In genomic region chr12:58086930-58087329, GRCh38 we compare ENCODE assay signal across 18 cellular contexts.
"Had no signal": no experiment of that assay in that cellular context is flagged by ENCODE, and none has a peak within 500 bp of the region (broad histone marks: within the 10 kb centered on the region; RNA-seq: fewer than 3 reads in every experiment).

No MANE protein-coding gene starts in this region.

- ATAC-seq: esophagus mucosa; gastroesophageal sphincter; naive thymus-derived CD4-positive, alpha-beta T cell; stimulated activated effector memory CD8-positive, alpha-beta T cell treated with anti-CD3 and anti-CD28 coated beads, Interleukin-12 subunit alpha, Interleukin-12 subunit beta, amount 100 ng/mL, for 72 hours; stimulated activated naive CD8-positive, alpha-beta T cell treated with anti-CD3 and anti-CD28 coated beads, Interleukin-15, Interleukin-2, amounts not matched to agents 100 U/mL and 50 U/mL, for 24 hours had no signal

- H3K4me3 Mint-ChIP-seq: immature natural killer cell; naive thymus-derived CD4-positive, alpha-beta T cell; stimulated activated effector memory CD8-positive, alpha-beta T cell treated with anti-CD3 and anti-CD28 coated beads, Interleukin-12 subunit alpha, Interleukin-12 subunit beta, amount 100 ng/mL, for 72 hours had no signal

- H3K4me2 ChIP-seq: smooth muscle cell had no signal

- H3K36me3 ChIP-seq: gastroesophageal sphincter, ovary, suprapubic skin, thyroid gland, upper lobe of left lung, uterus had no signal

- H3K4me1 ChIP-seq: suprapubic skin, thyroid gland, upper lobe of left lung, uterus had no signal

- H3K36me3 Mint-ChIP-seq: immature natural killer cell; naive thymus-derived CD4-positive, alpha-beta T cell; stimulated activated effector memory CD8-positive, alpha-beta T cell treated with anti-CD3 and anti-CD28 coated beads, Interleukin-12 subunit alpha, Interleukin-12 subunit beta, amount 100 ng/mL, for 72 hours had no signal

- H3K27me3 ChIP-seq: gastroesophageal sphincter, ovary, suprapubic skin, thyroid gland, upper lobe of left lung, uterus had no signal

- H3K9me3 ChIP-seq: gastroesophageal sphincter, ovary, suprapubic skin, thyroid gland, upper lobe of left lung, uterus had no signal

- H3K4me3 ChIP-seq: gastroesophageal sphincter, ovary, smooth muscle cell, suprapubic skin, thyroid gland, upper lobe of left lung, uterus had no signal

- H3K27ac Mint-ChIP-seq: immature natural killer cell; naive thymus-derived CD4-positive, alpha-beta T cell; stimulated activated effector memory CD8-positive, alpha-beta T cell treated with anti-CD3 and anti-CD28 coated beads, Interleukin-12 subunit alpha, Interleukin-12 subunit beta, amount 100 ng/mL, for 72 hours had no signal

- DNase-seq: effector memory CD4-positive, alpha-beta T cell; glutamatergic neuron; immature natural killer cell; naive thymus-derived CD4-positive, alpha-beta T cell; nucleus accumbens; ovary; right cardiac atrium; stimulated activated CD4-positive, alpha-beta T cell treated with anti-CD3 and anti-CD28 coated beads, Interleukin-4, amount 100 ng/mL, for 1 hour; stimulated activated CD8-positive, alpha-beta memory T cell treated with anti-CD3 and anti-CD28 coated beads, Interleukin-4, amount 100 ng/mL, for 48 hours; stimulated activated naive CD8-positive, alpha-beta T cell treated with anti-CD3 and anti-CD28 coated beads, Interleukin-15, Interleukin-2, amounts not matched to agents 100 U/mL and 50 U/mL, for 24 hours; thyroid gland; upper lobe of left lung; uterus had no signal

- H3K9me3 Mint-ChIP-seq: naive thymus-derived CD4-positive, alpha-beta T cell; stimulated activated effector memory CD8-positive, alpha-beta T cell treated with anti-CD3 and anti-CD28 coated beads, Interleukin-12 subunit alpha, Interleukin-12 subunit beta, amount 100 ng/mL, for 72 hours had no signal

- H3K27ac ChIP-seq: gastroesophageal sphincter, ovary, suprapubic skin, thyroid gland, upper lobe of left lung, uterus had no signal

- H3K4me1 Mint-ChIP-seq: immature natural killer cell; naive thymus-derived CD4-positive, alpha-beta T cell; stimulated activated effector memory CD8-positive, alpha-beta T cell treated with anti-CD3 and anti-CD28 coated beads, Interleukin-12 subunit alpha, Interleukin-12 subunit beta, amount 100 ng/mL, for 72 hours had no signal
